Comparison of ENCODE assay signal across 8 cellular contexts in the genomic region with DNA sequence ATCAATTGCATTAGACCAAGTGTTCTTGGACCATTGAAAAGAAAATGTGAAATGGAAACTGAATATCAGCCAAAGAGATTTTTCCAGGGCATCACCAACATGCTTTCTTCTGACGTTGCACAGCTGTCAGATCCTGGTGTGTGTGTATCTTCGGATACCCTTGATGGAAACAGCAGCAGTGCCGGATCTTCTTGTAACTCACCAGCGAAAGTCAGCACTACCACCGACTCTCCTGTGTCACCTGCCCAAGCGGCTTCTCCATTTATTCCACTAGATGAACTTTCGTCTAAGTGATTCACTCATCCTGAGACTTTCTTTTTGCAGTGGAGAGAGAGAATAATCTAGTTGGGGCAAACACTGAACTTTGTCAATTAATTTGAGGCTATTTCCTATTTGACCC.
DNase-seq lines count a peak whose midpoint lies in the region; ATAC-seq and TF ChIP-seq lines count a peak whose summit lies in the region.

No MANE protein-coding gene starts in this region.

- H3K36me3 ChIP-seq in brain microvascular endothelial cell (replicated peaks) = no peaks in the 10 kb centered on the region

- peak; percentile 3 for DNase-seq in AG10803 (ENCODE audit: low read depth)
- DNase-seq in HT-29 (ENCODE audit: low spot score) = peak; percentile 41
- DNase-seq in brain microvascular endothelial cell = no peak
- no peak for DNase-seq in SHP77 treated with DMSO at 0.1 percent for 48 hours (lab: John Stamatoyannopoulos, UW)
- DNase-seq in NCI-H2081 (lab: John Stamatoyannopoulos, UW) = no peak
- no peak for DNase-seq in islet precursor cell

- H3K4me1 ChIP-seq in mononuclear cell (ENCODE audit: insufficient read depth, low read length) = peaks cover 43% of the 10 kb centered on the region

- H3K27me3 ChIP-seq in brain microvascular endothelial cell (replicated peaks) (no peaks in the 10 kb centered on the region), mononuclear cell (ENCODE audit: insufficient read depth, low read length) (no peaks in the 10 kb centered on the region)

- no peak for TF ChIP-seq CTCF in AG10803 (conservative IDR thresholded peaks at IDR 0.05; ENCODE audit: low read length)
- TF ChIP-seq CTCF in brain microvascular endothelial cell (IDR thresholded peaks at IDR 0.05; ENCODE audit: low read depth, low read length, missing control alignments) = no peak

- in situ Hi-C loops in brain microvascular endothelial cell (cut with HindIII; ENCODE audit: low pct_ligation_motif_present, low sequenced_read_pairs) = no loop called here

- no peak for ATAC-seq in GM19452 (IDR thresholded peaks at IDR 0.05; ENCODE audit: unreplicated experiment)

- H3K4me3 ChIP-seq in AG10803 (ENCODE audit: low read length) (peak overlapping the region; percentile 86), brain microvascular endothelial cell (ENCODE audit: low read depth, low read length) (peak overlapping the region; percentile 84), mononuclear cell (ENCODE audit: low read length) (peak overlapping the region; percentile 59)

- H3K27ac ChIP-seq in brain microvascular endothelial cell = no peak overlapping the region

- no peaks in the 10 kb centered on the region for H3K9me3 ChIP-seq in mononuclear cell (ENCODE audit: low read depth, low read length)

Comparison
In these comparisons a context has a peak if more than half of its experiments do, and no peak if none do; other contexts are left out.
1. DNase-seq: peak in AG10803 (single experiment) and HT-29 (single experiment); none in brain microvascular endothelial cell (single experiment), SHP77 treated with DMSO at 0.1 percent for 48 hours (single experiment), NCI-H2081 (0 of 2) and islet precursor cell (single experiment).
2. Peak in every context shown above with its lines, with median percentiles within 50 percentile points of each other: H3K4me3 ChIP-seq.